Comparison of ENCODE assay signal across 8 cellular contexts in the genomic region with DNA sequence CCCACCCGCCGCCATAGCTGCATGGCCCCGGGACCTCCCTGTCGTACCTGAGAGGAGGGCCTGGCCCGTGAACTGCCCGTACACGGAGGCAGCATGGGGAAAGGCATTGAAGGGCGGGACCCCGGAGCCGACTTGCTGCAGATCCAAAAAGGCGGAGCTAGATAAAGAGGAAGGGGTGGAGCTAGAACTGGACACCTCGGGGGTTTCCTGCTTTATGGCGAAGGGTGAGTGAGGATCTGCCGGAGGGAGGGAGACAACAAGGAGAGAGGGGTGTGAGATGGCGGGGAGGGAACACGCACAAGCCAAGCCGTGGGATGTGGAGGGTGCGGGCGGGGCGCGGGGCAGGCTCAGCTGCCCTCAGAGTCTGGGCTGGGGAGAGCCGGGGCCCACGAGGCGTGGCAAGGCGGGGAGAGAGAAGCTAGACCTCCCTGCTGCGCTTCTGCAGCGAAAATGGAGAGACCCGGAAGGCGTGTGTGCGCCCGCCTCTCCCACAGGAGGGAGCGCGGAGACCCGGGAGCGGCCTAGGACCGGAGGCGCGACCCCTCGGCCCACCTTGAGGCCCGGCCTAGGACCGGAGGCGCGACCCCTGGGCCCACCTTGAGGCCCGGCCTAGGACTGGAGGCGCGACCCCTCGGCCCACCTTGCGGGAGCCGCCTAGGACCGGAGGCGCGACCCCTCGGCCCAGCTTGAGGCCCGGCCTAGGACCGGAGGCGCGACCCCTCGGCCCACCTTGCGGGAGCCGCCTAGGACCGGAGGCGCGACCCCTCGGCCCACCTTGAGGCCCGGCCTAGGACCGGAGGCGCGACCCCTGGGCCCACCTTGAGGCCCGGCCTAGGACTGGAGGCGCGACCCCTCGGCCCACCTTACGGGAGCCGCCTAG. TPM values are rescaled to one million over a fixed set of nuclear protein-coding genes. Genes with fewer than 3 reads are reported as not detected.
A peak's percentile ranks its signal among the peaks of the same experiment; 100 is the strongest.
DNase-seq lines count a peak whose midpoint lies in the region; ATAC-seq and TF ChIP-seq lines count a peak whose summit lies in the region.
"Not testable (repeated sequence)": the region's sequence is repeated elsewhere in the genome, so short reads cannot be mapped to it uniquely, and the experiment has no call there.

No MANE protein-coding gene starts in this region.

- peak; percentile 92 for DNase-seq in ELF-1 (ENCODE audit: low read depth, low spot score)
- peak; percentile 65 for DNase-seq in NCI-H345 (lab: John Stamatoyannopoulos, UW)
- DNase-seq in activated CD4-positive, alpha-beta T cell treated with anti-CD3 and anti-CD28 coated beads for 1 hour, result peak; percentile 42
- DNase-seq in adipocyte (ENCODE audit: low read depth); retinal pigment epithelial cell (ENCODE audit: low read depth): not testable (repeated sequence)
- DNase-seq in heart left ventricle, result peak in 3 of 5 donors; percentile 45 to 85 (median 58)
- DNase-seq in stimulated activated naive CD8-positive, alpha-beta T cell treated with anti-CD3 and anti-CD28 coated beads, Interleukin-15, amount 100 ng/mL, for 72 hours, result peak in 1 of 2 donors; percentile 77

- H3K27ac ChIP-seq in heart left ventricle, result peak overlapping the region in 8 of 12 donors; percentile 32 to 86 (median 70)

- peaks cover 26% of the 10 kb centered on the region for H3K4me1 Mint-ChIP-seq in stimulated activated naive CD8-positive, alpha-beta T cell treated with anti-CD3 and anti-CD28 coated beads, Interleukin-15, amount 100 ng/mL, for 72 hours

- TF ChIP-seq POLR2A in heart left ventricle (IDR thresholded peaks at IDR 0.05), result peak in 1 of 2 donors; percentile 40

- intact Hi-C loops in heart left ventricle (cut with DNase I), result not testable (repeated sequence)

- peak overlapping the region in 1 of 2 donors; percentile 99 for H3K27ac Mint-ChIP-seq in stimulated activated naive CD8-positive, alpha-beta T cell treated with anti-CD3 and anti-CD28 coated beads, Interleukin-15, amount 100 ng/mL, for 72 hours

- H3K27me3 Mint-ChIP-seq in stimulated activated naive CD8-positive, alpha-beta T cell treated with anti-CD3 and anti-CD28 coated beads, Interleukin-15, amount 100 ng/mL, for 72 hours, result not testable (repeated sequence)

- H3K9me3 Mint-ChIP-seq in stimulated activated naive CD8-positive, alpha-beta T cell treated with anti-CD3 and anti-CD28 coated beads, Interleukin-15, amount 100 ng/mL, for 72 hours, result not testable (repeated sequence)

- H3K4me3 Mint-ChIP-seq in stimulated activated naive CD8-positive, alpha-beta T cell treated with anti-CD3 and anti-CD28 coated beads, Interleukin-15, amount 100 ng/mL, for 72 hours, result peak overlapping the region; percentile 37 to 89

- H3K4me3 ChIP-seq in adipocyte (ENCODE audit: low read length) (peak overlapping the region; percentile 69), heart left ventricle (peak overlapping the region; percentile 8 to 80 (median 47)), retinal pigment epithelial cell (ENCODE audit: low read length) (peak overlapping the region; percentile 40)

- not testable (repeated sequence) for H3K36me3 ChIP-seq in adipocyte (ENCODE audit: control insufficient read depth, insufficient read depth, low read length, severe bottlenecking); heart left ventricle

- peaks cover 53% of the 10 kb centered on the region for H3K4me1 ChIP-seq in adipocyte (ENCODE audit: control insufficient read depth, insufficient read depth, low read length)
- H3K4me1 ChIP-seq in heart left ventricle, result peaks cover 4 to 40% (median 17%) of the 10 kb centered on the region in 12 donors

- H3K27me3 ChIP-seq in adipocyte (replicated peaks; ENCODE audit: control insufficient read depth, insufficient read depth, low read length); heart left ventricle: not testable (repeated sequence)

- not testable (repeated sequence) for TF ChIP-seq CTCF in heart left ventricle (IDR thresholded peaks at IDR 0.05); retinal pigment epithelial cell (conservative IDR thresholded peaks at IDR 0.05; ENCODE audit: low read depth, low read length)

- 85 to 95% (median 87%) methylated on average over 44 to 74 of the region's 74 CpGs for WGBS in heart left ventricle, 4 donors

- H3K9ac ChIP-seq in adipocyte (ENCODE audit: low read length), result peak overlapping the region; percentile 78

- ATAC-seq in HG02884 (IDR thresholded peaks at IDR 0.05; ENCODE audit: unreplicated experiment) (peak; percentile 84), heart left ventricle (peak in 2 of 4 donors; percentile 50 to 75)
- peak; percentile 90 for ATAC-seq in stimulated activated naive CD8-positive, alpha-beta T cell treated with anti-CD3 and anti-CD28 coated beads, Interleukin-15, amount 100 ng/mL, for 72 hours

- not testable (repeated sequence) for H3K9me3 ChIP-seq in adipocyte (ENCODE audit: control insufficient read depth, low read length); heart left ventricle

RNA-seq across cellular contexts. Expression of a gene that starts 43.1 kb away (rescaled TPM):
- 1 to 10 TPM in 2 of 9 donors, under 1 TPM in 4, not detected in 3; 0.44 to 2.3 (median 0.65) TPM for total RNA-seq in heart left ventricle
- under 1 TPM in 1 of 2 donors, not detected in 1; 0.53 TPM for polyA plus RNA-seq in heart left ventricle
